Comparison of ENCODE assay signal across 15 cellular contexts in the genomic region with DNA sequence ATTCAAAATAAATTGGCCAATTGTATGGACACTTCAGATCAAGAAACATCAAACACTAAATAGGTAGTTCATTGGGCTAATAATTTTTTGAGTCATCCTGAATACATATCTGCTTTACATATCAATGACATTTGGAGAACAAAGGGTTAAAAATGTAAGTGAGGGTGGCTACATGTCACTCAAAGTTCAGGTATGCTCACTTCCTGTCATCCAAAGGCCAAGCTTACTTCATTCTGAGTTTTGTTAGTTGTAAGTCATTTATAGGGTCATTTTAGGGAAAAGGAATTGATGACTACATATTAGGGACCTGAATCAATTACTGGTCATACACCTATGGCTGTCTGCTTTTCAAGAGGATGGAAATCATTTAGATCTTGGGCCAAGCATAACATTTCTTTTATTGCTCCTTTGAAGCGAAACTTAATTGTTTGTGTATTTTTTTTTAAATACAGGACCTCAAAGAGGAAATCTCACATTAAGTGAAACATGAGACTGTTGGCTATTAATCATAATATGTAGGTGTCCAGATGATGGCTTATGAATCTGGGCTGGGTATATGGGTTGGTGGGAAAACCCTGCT.
A peak's percentile ranks its signal among the peaks of the same experiment; 100 is the strongest.
DNase-seq lines count a peak whose midpoint lies in the region; ATAC-seq, FAIRE-seq and TF ChIP-seq lines count a peak whose summit lies in the region.
"Had no signal": no experiment of that assay in that cellular context is flagged by ENCODE, and none has a peak within 500 bp of the region (broad histone marks: within the 10 kb centered on the region; RNA-seq: fewer than 3 reads in every experiment).

No MANE protein-coding gene starts in this region.

- BruUV-seq in HCT116 (replicated peaks; lab: Mats Ljungman, UMichigan) (no TSS peak), GM12878 (replicated peaks; lab: Mats Ljungman, UMichigan) (no TSS peak)

- H2AFZ ChIP-seq in HCT116 (ENCODE audit: low read depth, low read length, poor library complexity, severe bottlenecking) = no peak overlapping the region
- no peak overlapping the region for H2AFZ ChIP-seq in GM12878 (ENCODE audit: control insufficient read depth, low read depth, low read length)

- SMC1A ChIA-PET in GM12878 (lab: Charles Lee; ENCODE audit: uncharacterized antibody, unreplicated experiment) = interaction anchor here (0.6 kb wide), 1 partner anchor 79 kb away, joined by 3 read pairs; no protein-coding TSS in a partner anchor

- no peaks in the 10 kb centered on the region for H3K9me3 ChIP-seq in HCT116 (ENCODE audit: control insufficient read depth in 1 of 2, insufficient read depth in 1 of 2, low read depth in 1 of 2, low read length in 2 of 2)
- H3K9me3 ChIP-seq in GM12878 (replicated peaks; ENCODE audit: control insufficient read depth, insufficient read depth, low read length) = no peaks in the 10 kb centered on the region

- H3K27ac ChIP-seq in HCT116 (ENCODE audit: low read depth, low read length) = no peak overlapping the region
- no peak overlapping the region for H3K27ac ChIP-seq in GM12878 (ENCODE audit: control insufficient read depth, insufficient read depth)
- H3K27ac ChIP-seq: RWPE1 had no signal

- H3K4me3 ChIP-seq in HCT116 (replicated peaks in 1 of 2; ENCODE audit: low read depth in 1 of 2, low read length in 2 of 2) (no peak overlapping the region), GM12878 (no peak overlapping the region)

- H3K4me1 ChIP-seq in HCT116 (ENCODE audit: control insufficient read depth in 1 of 2, insufficient read depth in 2 of 2, low read length in 2 of 2) = peaks cover 5 to 9% of the 10 kb centered on the region in 2 experiments; a peak in 3 of 4 replicates
- H3K4me1 ChIP-seq in GM12878 (ENCODE audit: control insufficient read depth, insufficient read depth, low read length) = no peaks in the 10 kb centered on the region

- intact Hi-C loops in HCT116 (cut with micrococcal nuclease) (no loop called here), GM12878 (cut with micrococcal nuclease; ENCODE audit: unreplicated experiment) (no loop called here)

- FAIRE-seq in GM12878 (lab: Jason Lieb, UNC) = no peak

- no peaks in the 10 kb centered on the region for H4K20me1 ChIP-seq in HCT116 (ENCODE audit: insufficient read depth)
- no peaks in the 10 kb centered on the region for H4K20me1 ChIP-seq in GM12878 (ENCODE audit: control insufficient read depth, insufficient read depth)

- POLR2A ChIA-PET in HCT116 (lab: Charles Lee) (no interaction called here), GM12878 (lab: Charles Lee) (no interaction called here)

- RAD21 ChIA-PET in HCT116 (lab: Charles Lee; ENCODE audit: low non-redundant PET in 1 of 2, low total read pairs in 2 of 2, uncharacterized antibody in 2 of 2, unreplicated experiment in 2 of 2) = no interaction called here
- RAD21 ChIA-PET in GM12878 (lab: Charles Lee; ENCODE audit: unreplicated experiment) = no interaction called here

- CTCF ChIA-PET in HCT116 (lab: Charles Lee) = no interaction called here
- CTCF ChIA-PET in GM12878 (lab: Yijun Ruan, JAX) = interaction anchor here (0.9 to 1.1 kb wide), 2 partner anchors 34 to 41 kb away, joined by 3 read pairs; no protein-coding TSS in a partner anchor

- WGBS in GM12878 (ENCODE audit: insufficient coverage, insufficient replicate concordance, low lambda C conversion rate, missing lambda C conversion rate) = 14% methylated on average over 1 of the region's 1 CpG

- ATAC-seq in HCT116 (no peak), GM12878 (no peak), GM19023 (IDR thresholded peaks at IDR 0.05; ENCODE audit: unreplicated experiment) (no peak), GM21786 (IDR thresholded peaks at IDR 0.05; ENCODE audit: unreplicated experiment) (no peak)

- H3K4me2 ChIP-seq in HCT116 (ENCODE audit: low read length) (peak overlapping the region; percentile 45), GM12878 (ENCODE audit: control insufficient read depth, insufficient read depth) (no peak overlapping the region)

- in situ Hi-C loops in GM12878 (cut with MboI) = no loop called here

- DNase-seq in COR-L47 (lab: John Stamatoyannopoulos, UW) (peak; percentile 24), HCT116 (ENCODE audit: low read depth, low spot score) (no peak), NCI-H1417 (lab: John Stamatoyannopoulos, UW) (peak in 2 of 3 experiments; percentile 33 to 83), GM12878 (ENCODE audit: low read depth, low spot score) (no peak)
- no peak for DNase-seq in stimulated activated CD4-positive, alpha-beta T cell treated with anti-CD3 and anti-CD28 coated beads, Interleukin-1b, Interleukin-23, amount 100 ng/mL, for 48 hours
- DNase-seq: ACHN, AML-193, EL, HCEC 1CT, NCI-H1930, NCI-H510A, T-helper 2 cell had no signal

- no peak for TF ChIP-seq EP300 in GM12878 (IDR thresholded peaks at IDR 0.05; ENCODE audit: borderline replicate concordance in 1 of 2, control insufficient read depth in 1 of 2, low read depth in 2 of 2, low read length in 2 of 2)

- H3K79me2 ChIP-seq in HCT116 (ENCODE audit: insufficient read depth, low read length) (no peaks in the 10 kb centered on the region), GM12878 (ENCODE audit: control insufficient read depth, insufficient read depth, low read length) (no peaks in the 10 kb centered on the region)

- no peaks in the 10 kb centered on the region for H3K9me2 ChIP-seq in HCT116 (ENCODE audit: insufficient read depth)

- TF ChIP-seq CTCF in HCT116 (IDR thresholded peaks at IDR 0.05 in 2 of 3, conservative IDR thresholded peaks at IDR 0.05 in 1 of 3; ENCODE audit: borderline replicate concordance in 1 of 3, insufficient read depth in 1 of 3, low read depth in 2 of 3, low read length in 2 of 3) = no peak
- no peak for TF ChIP-seq CTCF in GM12878 (IDR thresholded peaks at IDR 0.05 in 2 of 3, conservative IDR thresholded peaks at IDR 0.05 in 1 of 3; ENCODE audit: control insufficient read depth in 2 of 3, extremely low read depth in 1 of 3, insufficient read depth in 1 of 3, low read depth in 3 of 3, low read length in 3 of 3)

- no peak for TF ChIP-seq POLR2A in HCT116 (IDR thresholded peaks at IDR 0.05; ENCODE audit: borderline replicate concordance, extremely low read depth, insufficient read depth, insufficient read length)
- no peak for TF ChIP-seq POLR2A in GM12878 (IDR thresholded peaks at IDR 0.05; ENCODE audit: low read depth, low read length)

- TF ChIP-seq RAD21 in HCT116 (IDR thresholded peaks at IDR 0.05; ENCODE audit: low read depth) (no peak), GM12878 (IDR thresholded peaks at IDR 0.05; ENCODE audit: insufficient read depth, low read depth, low read length) (no peak)

- H3K27me3 ChIP-seq in HCT116 (ENCODE audit: insufficient read depth, low read length) = no peaks in the 10 kb centered on the region
- no peaks in the 10 kb centered on the region; a peak in 1 of 4 replicates for H3K27me3 ChIP-seq in GM12878 (replicated peaks in 1 of 2; ENCODE audit: control insufficient read depth in 2 of 2, insufficient read depth in 2 of 2, low read length in 1 of 2)

- H3K36me3 ChIP-seq in HCT116 (ENCODE audit: control insufficient read depth in 1 of 2, insufficient read depth in 2 of 2, low read length in 2 of 2) = no peaks in the 10 kb centered on the region
- no peaks in the 10 kb centered on the region for H3K36me3 ChIP-seq in GM12878 (ENCODE audit: control insufficient read depth in 2 of 2, insufficient read depth in 2 of 2, low read length in 1 of 2)

- H3K9ac ChIP-seq in HCT116 (ENCODE audit: low read length) (no peak overlapping the region), GM12878 (ENCODE audit: control insufficient read depth, insufficient read depth, low read length) (no peak overlapping the region)

TF ChIP-seq in HCT116, 20 proteins besides CTCF, POLR2A, EP300 and RAD21 (continues in another document):
- TF ChIP-seq, protein P1, sequence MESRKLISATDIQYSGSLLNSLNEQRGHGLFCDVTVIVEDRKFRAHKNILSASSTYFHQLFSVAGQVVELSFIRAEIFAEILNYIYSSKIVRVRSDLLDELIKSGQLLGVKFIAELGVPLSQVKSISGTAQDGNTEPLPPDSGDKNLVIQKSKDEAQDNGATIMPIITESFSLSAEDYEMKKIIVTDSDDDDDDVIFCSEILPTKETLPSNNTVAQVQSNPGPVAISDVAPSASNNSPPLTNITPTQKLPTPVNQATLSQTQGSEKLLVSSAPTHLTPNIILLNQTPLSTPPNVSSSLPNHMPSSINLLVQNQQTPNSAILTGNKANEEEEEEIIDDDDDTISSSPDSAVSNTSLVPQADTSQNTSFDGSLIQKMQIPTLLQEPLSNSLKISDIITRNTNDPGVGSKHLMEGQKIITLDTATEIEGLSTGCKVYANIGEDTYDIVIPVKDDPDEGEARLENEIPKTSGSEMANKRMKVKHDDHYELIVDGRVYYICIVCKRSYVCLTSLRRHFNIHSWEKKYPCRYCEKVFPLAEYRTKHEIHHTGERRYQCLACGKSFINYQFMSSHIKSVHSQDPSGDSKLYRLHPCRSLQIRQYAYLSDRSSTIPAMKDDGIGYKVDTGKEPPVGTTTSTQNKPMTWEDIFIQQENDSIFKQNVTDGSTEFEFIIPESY (IDR thresholded peaks at IDR 0.05; ENCODE audit: extremely low read depth, insufficient replicate concordance, low read length) = no peak
- no peak for TF ChIP-seq EZH2 (IDR thresholded peaks at IDR 0.05)
- TF ChIP-seq EGR1 (IDR thresholded peaks at IDR 0.05; ENCODE audit: low read depth) = no peak
- TF ChIP-seq EZH2phosphoT487 (IDR thresholded peaks at IDR 0.05; ENCODE audit: borderline replicate concordance) = no peak
- TF ChIP-seq TCF7L2 (IDR thresholded peaks at IDR 0.05; ENCODE audit: borderline replicate concordance, extremely low read depth, insufficient read depth, insufficient read length) = no peak

TF ChIP-seq in GM12878, 131 proteins besides CTCF, POLR2A, EP300 and RAD21:
- no peak for TF ChIP-seq RBBP5 (conservative IDR thresholded peaks at IDR 0.05)
- TF ChIP-seq, protein P2, sequence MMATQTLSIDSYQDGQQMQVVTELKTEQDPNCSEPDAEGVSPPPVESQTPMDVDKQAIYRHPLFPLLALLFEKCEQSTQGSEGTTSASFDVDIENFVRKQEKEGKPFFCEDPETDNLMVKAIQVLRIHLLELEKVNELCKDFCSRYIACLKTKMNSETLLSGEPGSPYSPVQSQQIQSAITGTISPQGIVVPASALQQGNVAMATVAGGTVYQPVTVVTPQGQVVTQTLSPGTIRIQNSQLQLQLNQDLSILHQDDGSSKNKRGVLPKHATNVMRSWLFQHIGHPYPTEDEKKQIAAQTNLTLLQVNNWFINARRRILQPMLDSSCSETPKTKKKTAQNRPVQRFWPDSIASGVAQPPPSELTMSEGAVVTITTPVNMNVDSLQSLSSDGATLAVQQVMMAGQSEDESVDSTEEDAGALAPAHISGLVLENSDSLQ (IDR thresholded peaks at IDR 0.05) = peak; percentile 69

Comparison
In these comparisons a context has a peak if more than half of its experiments do, and no peak if none do; other contexts are left out.
1. DNase-seq: peak in COR-L47 (single experiment) and NCI-H1417 (2 of 3); none in HCT116 (single experiment), GM12878 (single experiment) and stimulated activated CD4-positive, alpha-beta T cell treated with anti-CD3 and anti-CD28 coated beads, Interleukin-1b, Interleukin-23, amount 100 ng/mL, for 48 hours (single experiment).